2 cellular contexts compared by ENCODE assay signal in genomic region chr10:44775402-44775741, GRCh38.
TF ChIP-seq lines count a peak whose summit lies in the region.

No MANE protein-coding gene starts in this region.

TF ChIP-seq in IMR-90, 13 proteins besides CTCF, POLR2A, EP300 and RAD21:
- no peak for TF ChIP-seq NFE2L2 (IDR thresholded peaks at IDR 0.05; ENCODE audit: low read depth, low read length)
- TF ChIP-seq FOS (IDR thresholded peaks at IDR 0.05; ENCODE audit: low read depth, low read length), result no peak
- no peak for TF ChIP-seq SMC3 (IDR thresholded peaks at IDR 0.05; ENCODE audit: low read depth, low read length)

TF ChIP-seq in H1, 55 proteins besides CTCF, POLR2A, EP300 and RAD21:
- no peak for TF ChIP-seq SIN3A (conservative IDR thresholded peaks at IDR 0.05 in 1 of 2, IDR thresholded peaks at IDR 0.05 in 1 of 2; ENCODE audit: low read depth in 1 of 2, low read length in 2 of 2)
- TF ChIP-seq MAFK (IDR thresholded peaks at IDR 0.05; ENCODE audit: low read depth, low read length), result no peak
- no peak for TF ChIP-seq TAF7 (optimal IDR thresholded peaks at IDR 0.05; ENCODE audit: borderline replicate concordance, low read depth, low read length)
